1 cellular context compared by ENCODE assay signal in the genomic region with DNA sequence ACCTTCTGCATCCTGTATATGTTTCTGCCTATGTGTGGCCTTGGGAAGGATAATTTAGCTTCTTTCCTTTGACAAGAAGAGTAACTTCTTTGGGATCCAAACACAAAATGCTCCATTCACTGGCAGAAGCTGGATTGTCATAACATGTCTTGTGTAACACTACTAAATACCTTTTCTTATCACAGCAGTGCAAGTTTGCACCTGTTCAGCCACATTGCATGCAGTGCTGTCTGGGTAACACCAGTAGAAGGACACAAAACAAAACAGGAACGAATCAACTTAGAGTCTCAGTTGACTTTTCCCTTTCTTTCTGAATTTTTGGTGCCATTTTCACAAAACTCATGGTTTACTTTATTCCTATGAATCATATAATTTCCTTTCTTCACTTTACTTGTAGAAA.
TF ChIP-seq lines count a peak whose summit lies in the region.

No MANE protein-coding gene starts in this region.

TF ChIP-seq in H1, 55 proteins besides CTCF, POLR2A, EP300 and RAD21:
- TF ChIP-seq SUZ12 (IDR thresholded peaks at IDR 0.05; ENCODE audit: low read length) (no peak), PHF8 (conservative IDR thresholded peaks at IDR 0.05; ENCODE audit: low read depth, low read length) (no peak), JUND (IDR thresholded peaks at IDR 0.05; ENCODE audit: low read length) (no peak), CREB1 (IDR thresholded peaks at IDR 0.05) (no peak), CTBP2 (IDR thresholded peaks at IDR 0.05; ENCODE audit: borderline replicate concordance, insufficient read depth, insufficient read length, low read length) (no peak), SIRT6 (IDR thresholded peaks at IDR 0.05; ENCODE audit: low read length) (no peak), KDM1A (IDR thresholded peaks at IDR 0.05; ENCODE audit: borderline replicate concordance, low read length) (no peak), ZNF274 (IDR thresholded peaks at IDR 0.05; ENCODE audit: borderline replicate concordance, extremely low read depth, low read length) (no peak), BCL11A (IDR thresholded peaks at IDR 0.05; ENCODE audit: low read depth in 2 of 2, low read length in 2 of 2) (no peak), JUN (IDR thresholded peaks at IDR 0.05; ENCODE audit: low read depth, low read length) (no peak), TAF1 (IDR thresholded peaks at IDR 0.05; ENCODE audit: low read depth, low read length) (no peak), SP2 (IDR thresholded peaks at IDR 0.05; ENCODE audit: low read length) (no peak), HDAC6 (IDR thresholded peaks at IDR 0.05; ENCODE audit: low read depth, low read length) (no peak), NANOG (IDR thresholded peaks at IDR 0.05; ENCODE audit: insufficient read depth, low read depth, low read length, poor library complexity, severe bottlenecking) (no peak), SIN3A (conservative IDR thresholded peaks at IDR 0.05 in 1 of 2, IDR thresholded peaks at IDR 0.05 in 1 of 2; ENCODE audit: low read depth in 1 of 2, low read length in 2 of 2) (no peak), POLR2AphosphoS5 (IDR thresholded peaks at IDR 0.05; ENCODE audit: low read depth, low read length) (no peak), YY1 (IDR thresholded peaks at IDR 0.05; ENCODE audit: low read depth, low read length) (no peak), KDM5A (IDR thresholded peaks at IDR 0.05; ENCODE audit: low read length) (no peak), ATF3 (IDR thresholded peaks at IDR 0.05; ENCODE audit: insufficient read depth, low read depth, low read length) (no peak), SRF (IDR thresholded peaks at IDR 0.05; ENCODE audit: low read depth, low read length) (no peak)
